8 cellular contexts compared by ENCODE assay signal in genomic region chr11:104343578-104343977, GRCh38.
DNase-seq lines count a peak whose midpoint lies in the region; ATAC-seq and TF ChIP-seq lines count a peak whose summit lies in the region.

No MANE protein-coding gene starts in this region.

- no peak for TF ChIP-seq POLR2A in lower leg skin (IDR thresholded peaks at IDR 0.05)

- CTCF ChIA-PET in AG04449 (lab: Yijun Ruan, JAX): no interaction called here

- H3K4me3 ChIP-seq in AG04449 (ENCODE audit: low read depth, low read length): no peak overlapping the region
- no peak overlapping the region for H3K4me3 ChIP-seq in choroid plexus epithelial cell (ENCODE audit: low read depth, low read length)
- no peak overlapping the region for H3K4me3 ChIP-seq in lower leg skin (ENCODE audit: low read depth, poor library complexity, severe bottlenecking)

- intact Hi-C loops in lower leg skin (cut with DNase I; ENCODE audit: low total_unique reads): no loop called here

- WGBS in lower leg skin, 2 donors: 90 to 96% methylated on average over 1 of the region's 1 CpG

- POLR2A ChIA-PET in AG04449 (lab: Yijun Ruan, JAX): no interaction called here

- DNase-seq in AG04449 (ENCODE audit: low read depth, low spot score): no peak
- peak; percentile 47 for DNase-seq in HT-29 (ENCODE audit: low spot score)
- DNase-seq in choroid plexus epithelial cell (ENCODE audit: low read depth): peak; percentile 43
- no peak for DNase-seq in MV-4-11 (lab: John Stamatoyannopoulos, UW)
- DNase-seq in lower leg skin (ENCODE audit: low spot score in 2 of 2): no peak
- no peak for DNase-seq in activated CD4-positive, alpha-beta T cell treated with anti-CD3 and anti-CD28 coated beads for 1 hour
- DNase-seq in nucleus accumbens (lab: John Stamatoyannopoulos, UW): no peak

- TF ChIP-seq CTCF in AG04449 (IDR thresholded peaks at IDR 0.05; ENCODE audit: insufficient read depth, low read length, missing control alignments) (peak; percentile 13), choroid plexus epithelial cell (conservative IDR thresholded peaks at IDR 0.05; ENCODE audit: low read depth, low read length) (peak; percentile 46), lower leg skin (IDR thresholded peaks at IDR 0.05) (no peak)

- ATAC-seq in GM19035 (IDR thresholded peaks at IDR 0.05; ENCODE audit: unreplicated experiment): peak; percentile 65

Comparison
In these comparisons a context has a peak if more than half of its experiments do, and no peak if none do; other contexts are left out.
1. DNase-seq: peak in HT-29 (single experiment) and choroid plexus epithelial cell (single experiment); none in AG04449 (single experiment), MV-4-11 (single experiment), lower leg skin (0 of 2), activated CD4-positive, alpha-beta T cell treated with anti-CD3 and anti-CD28 coated beads for 1 hour (single experiment) and nucleus accumbens (0 of 56).
2. CTCF ChIP-seq: peak in AG04449 (single experiment) and choroid plexus epithelial cell (single experiment); none in lower leg skin (0 of 3).